Comparison of ENCODE assay signal across 1 cellular context in the genomic region with DNA sequence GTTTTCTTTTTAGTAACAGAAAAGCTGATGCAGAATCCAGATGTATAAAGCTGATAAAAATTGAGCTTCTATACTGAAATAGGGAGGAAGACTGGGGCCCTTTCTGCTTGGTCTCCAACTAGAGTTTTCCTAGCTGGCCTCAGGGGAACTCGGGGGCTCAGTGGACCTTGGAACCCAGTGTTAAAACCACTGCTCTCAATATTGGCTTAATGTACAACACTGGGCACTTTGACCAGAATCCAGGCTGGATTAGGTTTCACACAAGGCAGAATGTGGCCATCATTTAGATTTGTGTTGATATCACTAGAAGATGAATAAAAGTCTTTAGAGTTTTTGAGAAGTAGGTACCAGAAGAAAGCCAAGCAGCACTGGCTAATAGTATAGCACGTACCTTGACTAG.
TF ChIP-seq lines count a peak whose summit lies in the region.

No MANE protein-coding gene starts in this region.

TF ChIP-seq in HepG2, 621 proteins besides CTCF, POLR2A, EP300 and RAD21 (continued from another document):
- TF ChIP-seq HNF4G (IDR thresholded peaks at IDR 0.05; ENCODE audit: borderline replicate concordance, low read depth, low read length) (peak; percentile 56), HNF4G (CRISPR knock-in tag; IDR thresholded peaks at IDR 0.05; ENCODE audit: borderline replicate concordance, low read depth) (no peak), NR2C2 (CRISPR knock-in tag; IDR thresholded peaks at IDR 0.05; ENCODE audit: borderline replicate concordance) (no peak), SIX1 (CRISPR knock-in tag; IDR thresholded peaks at IDR 0.05; ENCODE audit: borderline replicate concordance) (0 out of 2 replicates have a peak, but pooled peaks have one; percentile 57), ZBTB7B (CRISPR knock-in tag; IDR thresholded peaks at IDR 0.05) (0 out of 2 replicates have a peak, but pooled peaks have one; percentile 47), ZNF224 (CRISPR knock-in tag; IDR thresholded peaks at IDR 0.05) (no peak)
- TF ChIP-seq, protein P1, sequence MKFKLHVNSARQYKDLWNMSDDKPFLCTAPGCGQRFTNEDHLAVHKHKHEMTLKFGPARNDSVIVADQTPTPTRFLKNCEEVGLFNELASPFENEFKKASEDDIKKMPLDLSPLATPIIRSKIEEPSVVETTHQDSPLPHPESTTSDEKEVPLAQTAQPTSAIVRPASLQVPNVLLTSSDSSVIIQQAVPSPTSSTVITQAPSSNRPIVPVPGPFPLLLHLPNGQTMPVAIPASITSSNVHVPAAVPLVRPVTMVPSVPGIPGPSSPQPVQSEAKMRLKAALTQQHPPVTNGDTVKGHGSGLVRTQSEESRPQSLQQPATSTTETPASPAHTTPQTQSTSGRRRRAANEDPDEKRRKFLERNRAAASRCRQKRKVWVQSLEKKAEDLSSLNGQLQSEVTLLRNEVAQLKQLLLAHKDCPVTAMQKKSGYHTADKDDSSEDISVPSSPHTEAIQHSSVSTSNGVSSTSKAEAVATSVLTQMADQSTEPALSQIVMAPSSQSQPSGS (CRISPR knock-in tag; IDR thresholded peaks at IDR 0.05) = no peak
- TF ChIP-seq, protein P2, sequence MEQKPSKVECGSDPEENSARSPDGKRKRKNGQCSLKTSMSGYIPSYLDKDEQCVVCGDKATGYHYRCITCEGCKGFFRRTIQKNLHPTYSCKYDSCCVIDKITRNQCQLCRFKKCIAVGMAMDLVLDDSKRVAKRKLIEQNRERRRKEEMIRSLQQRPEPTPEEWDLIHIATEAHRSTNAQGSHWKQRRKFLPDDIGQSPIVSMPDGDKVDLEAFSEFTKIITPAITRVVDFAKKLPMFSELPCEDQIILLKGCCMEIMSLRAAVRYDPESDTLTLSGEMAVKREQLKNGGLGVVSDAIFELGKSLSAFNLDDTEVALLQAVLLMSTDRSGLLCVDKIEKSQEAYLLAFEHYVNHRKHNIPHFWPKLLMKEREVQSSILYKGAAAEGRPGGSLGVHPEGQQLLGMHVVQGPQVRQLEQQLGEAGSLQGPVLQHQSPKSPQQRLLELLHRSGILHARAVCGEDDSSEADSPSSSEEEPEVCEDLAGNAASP (CRISPR knock-in tag; IDR thresholded peaks at IDR 0.05; ENCODE audit: borderline replicate concordance) = peak; percentile 63; the same call in 1 of the 2 replicates
- TF ChIP-seq, protein P3, sequence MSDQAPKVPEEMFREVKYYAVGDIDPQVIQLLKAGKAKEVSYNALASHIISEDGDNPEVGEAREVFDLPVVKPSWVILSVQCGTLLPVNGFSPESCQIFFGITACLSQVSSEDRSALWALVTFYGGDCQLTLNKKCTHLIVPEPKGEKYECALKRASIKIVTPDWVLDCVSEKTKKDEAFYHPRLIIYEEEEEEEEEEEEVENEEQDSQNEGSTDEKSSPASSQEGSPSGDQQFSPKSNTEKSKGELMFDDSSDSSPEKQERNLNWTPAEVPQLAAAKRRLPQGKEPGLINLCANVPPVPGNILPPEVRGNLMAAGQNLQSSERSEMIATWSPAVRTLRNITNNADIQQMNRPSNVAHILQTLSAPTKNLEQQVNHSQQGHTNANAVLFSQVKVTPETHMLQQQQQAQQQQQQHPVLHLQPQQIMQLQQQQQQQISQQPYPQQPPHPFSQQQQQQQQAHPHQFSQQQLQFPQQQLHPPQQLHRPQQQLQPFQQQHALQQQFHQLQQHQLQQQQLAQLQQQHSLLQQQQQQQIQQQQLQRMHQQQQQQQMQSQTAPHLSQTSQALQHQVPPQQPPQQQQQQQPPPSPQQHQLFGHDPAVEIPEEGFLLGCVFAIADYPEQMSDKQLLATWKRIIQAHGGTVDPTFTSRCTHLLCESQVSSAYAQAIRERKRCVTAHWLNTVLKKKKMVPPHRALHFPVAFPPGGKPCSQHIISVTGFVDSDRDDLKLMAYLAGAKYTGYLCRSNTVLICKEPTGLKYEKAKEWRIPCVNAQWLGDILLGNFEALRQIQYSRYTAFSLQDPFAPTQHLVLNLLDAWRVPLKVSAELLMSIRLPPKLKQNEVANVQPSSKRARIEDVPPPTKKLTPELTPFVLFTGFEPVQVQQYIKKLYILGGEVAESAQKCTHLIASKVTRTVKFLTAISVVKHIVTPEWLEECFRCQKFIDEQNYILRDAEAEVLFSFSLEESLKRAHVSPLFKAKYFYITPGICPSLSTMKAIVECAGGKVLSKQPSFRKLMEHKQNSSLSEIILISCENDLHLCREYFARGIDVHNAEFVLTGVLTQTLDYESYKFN (CRISPR knock-in tag; conservative IDR thresholded peaks at IDR 0.05) = peak; percentile 52
